ENCODE assay signal across 8 cellular contexts in genomic region chr11:210122-210802, GRCh38. TPM values are rescaled to one million over a fixed set of nuclear protein-coding genes. Genes with fewer than 3 reads are reported as not detected.
DNase-seq lines count a peak whose midpoint lies in the region; ATAC-seq and TF ChIP-seq lines count a peak whose summit lies in the region.

No MANE protein-coding gene starts in this region.

- H3K4me3 ChIP-seq in ascending aorta (peak overlapping the region; percentile 88 to 99), lower lobe of right lung (peak overlapping the region; percentile 74), spleen (peak overlapping the region in 3 of 8 donors; percentile 75 to 96 (median 87))

- no peaks in the 10 kb centered on the region for H3K9me3 ChIP-seq in ascending aorta
- H3K9me3 ChIP-seq in lower lobe of right lung, result no peaks in the 10 kb centered on the region
- H3K9me3 ChIP-seq in spleen, result no peaks in the 10 kb centered on the region

- H3K27ac ChIP-seq in ascending aorta (peak overlapping the region; percentile 6 to 21), lower lobe of right lung (peak overlapping the region; percentile 99), spleen (peak overlapping the region in 3 of 8 donors; percentile 14 to 100 (median 99))

- ATAC-seq in lower lobe of right lung (no peak), GM21529 (IDR thresholded peaks at IDR 0.05; ENCODE audit: unreplicated experiment) (no peak)

- 79 to 92% (median 89%) methylated on average over 3 to 9 of the region's 9 CpGs for WGBS in spleen, 5 donors

- DNase-seq in A172 (ENCODE audit: low spot score) (peak; percentile 83), HT1080 (ENCODE audit: low read depth) (peak; percentile 72), ascending aorta (ENCODE audit: low spot score in 2 of 2) (peak in 1 of 2 donors; percentile 54), lower lobe of right lung (no peak), NCI-H2029 (lab: John Stamatoyannopoulos, UW) (no peak), spleen (no peak), NOMO-1 treated with DMSO at 0.1 percent for 48 hours (lab: John Stamatoyannopoulos, UW; ENCODE audit: unreplicated experiment) (no peak)

- H3K4me1 ChIP-seq in ascending aorta, result peaks cover 17 to 33% of the 10 kb centered on the region in 2 donors
- peaks cover 39% of the 10 kb centered on the region for H3K4me1 ChIP-seq in lower lobe of right lung
- H3K4me1 ChIP-seq in spleen, result peaks cover 27 to 48% (median 39%) of the 10 kb centered on the region in 6 donors

- no peak for TF ChIP-seq POLR2A in spleen (IDR thresholded peaks at IDR 0.05)

- intact Hi-C loops in ascending aorta (cut with DNase I), result no loop called here
- intact Hi-C loops in lower lobe of right lung (cut with DNase I), result no loop called here
- intact Hi-C loops in spleen (cut with DNase I; ENCODE audit: low total_unique reads), result no loop called here

- TF ChIP-seq CTCF in ascending aorta (IDR thresholded peaks at IDR 0.05) (no peak), lower lobe of right lung (IDR thresholded peaks at IDR 0.05) (no peak), spleen (IDR thresholded peaks at IDR 0.05 in 8 of 11, conservative IDR thresholded peaks at IDR 0.05 in 3 of 11) (no peak)

- H3K36me3 ChIP-seq in ascending aorta, result peaks cover 55 to 63% of the 10 kb centered on the region in 2 donors
- peaks cover 67% of the 10 kb centered on the region for H3K36me3 ChIP-seq in lower lobe of right lung
- H3K36me3 ChIP-seq in spleen, result peaks cover 0 to 68% (median 60%) of the 10 kb centered on the region in 6 donors

- H3K27me3 ChIP-seq in ascending aorta, result no peaks in the 10 kb centered on the region
- H3K27me3 ChIP-seq in lower lobe of right lung (ENCODE audit: low read depth), result no peaks in the 10 kb centered on the region
- H3K27me3 ChIP-seq in spleen (replicated peaks in 1 of 7), result no peaks in the 10 kb centered on the region

RNA-seq across cellular contexts. Expression of gene RIC8A, which starts 2.8 kb away (rescaled TPM):
- 276 and 287 TPM in 2 replicates for total RNA-seq in A172 (2014; rRNA removed; shearing (Covaris generic))
- total RNA-seq in HT1080 (2014; rRNA removed; shearing (Covaris generic)), result 205 and 220 TPM in 2 replicates
- polyA plus RNA-seq in HT1080 (2015; cell fraction: cytosol; rRNA removed), result 102 TPM in 2 replicates
- polyA plus RNA-seq in HT1080 (2015; cell fraction: nucleus; rRNA removed), result 132 and 140 TPM in 2 replicates
- total RNA-seq in ascending aorta (102 TPM), lower lobe of right lung (103 TPM), spleen (100 to 1,000 TPM in 3 of 7 donors, 10 to 100 TPM in 4; 66.7 to 141 (median 88.3) TPM)
- 10 to 100 TPM; 38.6 to 59.2 (median 44.7) TPM for polyA plus RNA-seq in spleen

RNA-seq across cellular contexts. Expression of gene BET1L, which starts 3.1 kb away (rescaled TPM):
- 11.9 and 29.8 TPM in 2 replicates for total RNA-seq in A172 (2014; rRNA removed; shearing (Covaris generic))
- total RNA-seq in HT1080 (2014; rRNA removed; shearing (Covaris generic)), result 12.3 and 15.2 TPM in 2 replicates
- polyA plus RNA-seq in HT1080 (2015; cell fraction: cytosol; rRNA removed), result 46.0 and 47.8 TPM in 2 replicates
- polyA plus RNA-seq in HT1080 (2015; cell fraction: nucleus; rRNA removed), result 37.4 and 42.3 TPM in 2 replicates
- 42.3 TPM for total RNA-seq in ascending aorta
- total RNA-seq in lower lobe of right lung, result 54.2 TPM
- total RNA-seq in spleen, result 10 to 100 TPM; 40.6 to 63.5 (median 51.4) TPM
- polyA plus RNA-seq in spleen, result 10 to 100 TPM; 16.2 to 29.9 (median 20.2) TPM

RNA-seq across cellular contexts. Expression of gene SCGB1C1, which starts 17.4 kb away (rescaled TPM):
- total RNA-seq in A172 (2014; rRNA removed; shearing (Covaris generic)), result not detected in 2 replicates
- total RNA-seq in HT1080 (2014; rRNA removed; shearing (Covaris generic)), result not detected in 2 replicates
- polyA plus RNA-seq in HT1080 (2015; cell fraction: cytosol; rRNA removed), result not detected in 2 replicates
- not detected in 2 replicates for polyA plus RNA-seq in HT1080 (2015; cell fraction: nucleus; rRNA removed)
- total RNA-seq in ascending aorta, result not detected
- not detected for total RNA-seq in lower lobe of right lung
- total RNA-seq in spleen, result not detected
- polyA plus RNA-seq in spleen, result not detected

RNA-seq across cellular contexts. Expression of gene SIRT3, which starts 25.9 kb away (rescaled TPM):
- total RNA-seq in A172 (2014; rRNA removed; shearing (Covaris generic)), result 17.5 and 19.7 TPM in 2 replicates
- total RNA-seq in HT1080 (2014; rRNA removed; shearing (Covaris generic)), result 10.0 and 10.4 TPM in 2 replicates
- polyA plus RNA-seq in HT1080 (2015; cell fraction: cytosol; rRNA removed), result 12.7 and 14.8 TPM in 2 replicates
- polyA plus RNA-seq in HT1080 (2015; cell fraction: nucleus; rRNA removed), result 30.3 and 35.7 TPM in 2 replicates
- total RNA-seq in ascending aorta (69.9 TPM), lower lobe of right lung (17.6 TPM), spleen (10 to 100 TPM; 11.9 to 28.8 (median 16.6) TPM)
- 10 to 100 TPM; 17.8 to 24.0 (median 22.0) TPM for polyA plus RNA-seq in spleen

RNA-seq across cellular contexts. Expression of gene PSMD13, which starts 26.5 kb away (rescaled TPM):
- total RNA-seq in A172 (2014; rRNA removed; shearing (Covaris generic)), result 279 and 376 TPM in 2 replicates
- 403 and 416 TPM in 2 replicates for total RNA-seq in HT1080 (2014; rRNA removed; shearing (Covaris generic))
- 274 and 277 TPM in 2 replicates for polyA plus RNA-seq in HT1080 (2015; cell fraction: cytosol; rRNA removed)
- 316 and 325 TPM in 2 replicates for polyA plus RNA-seq in HT1080 (2015; cell fraction: nucleus; rRNA removed)
- 50.2 TPM for total RNA-seq in ascending aorta
- 89.5 TPM for total RNA-seq in lower lobe of right lung
- 100 to 1,000 TPM in 5 of 7 donors, 10 to 100 TPM in 2; 93.6 to 126 (median 101) TPM for total RNA-seq in spleen
- 100 to 1,000 TPM; 165 to 229 (median 200) TPM for polyA plus RNA-seq in spleen

Comparison
In these comparisons a context has a peak if more than half of its experiments do, and no peak if none do; other contexts are left out.
1. DNase-seq: peak in A172 (single experiment) and HT1080 (single experiment); none in lower lobe of right lung (single experiment), NCI-H2029 (single experiment), spleen (single experiment) and NOMO-1 treated with DMSO at 0.1 percent for 48 hours (single experiment).